Comparison of ENCODE assay signal across 8 cellular contexts in genomic region chr2:111390605-111391004, GRCh38.
DNase-seq lines count a peak whose midpoint lies in the region; ATAC-seq, FAIRE-seq and TF ChIP-seq lines count a peak whose summit lies in the region.
"Not testable (repeated sequence)": the region's sequence is repeated elsewhere in the genome, so short reads cannot be mapped to it uniquely, and the experiment has no call there.

No MANE protein-coding gene starts in this region.

- H2AK5ac ChIP-seq in IMR-90 (ENCODE audit: low read depth, low read length); H1 (ENCODE audit: low read depth, low read length): not testable (repeated sequence)

- not testable (repeated sequence) for H3K14ac ChIP-seq in IMR-90 (replicated peaks; ENCODE audit: low read depth, low read length); H1 (ENCODE audit: insufficient read length)

- not testable (repeated sequence) for H3K27me3 ChIP-seq in IMR-90 (ENCODE audit: control insufficient read depth, insufficient read depth, low read length); H1 (replicated peaks in 1 of 4; ENCODE audit: control insufficient read depth in 3 of 4, extremely low read depth in 1 of 4, insufficient read depth in 3 of 4, low read length in 3 of 4); gastrocnemius medialis

- H3K4me3 ChIP-seq in AG09309 (ENCODE audit: control insufficient read depth, low read depth, low read length); IMR-90 (ENCODE audit: insufficient read depth, low read depth, low read length); H1 (ENCODE audit: extremely low read depth in 1 of 4, insufficient read depth in 2 of 4, low read depth in 3 of 4, low read length in 4 of 4); fibroblast of mammary gland (ENCODE audit: control insufficient read depth, low read depth, low read length); gastrocnemius medialis: not testable (repeated sequence)

- H2BK12ac ChIP-seq in H1 (ENCODE audit: low read depth, low read length): not testable (repeated sequence)

- H3K4me2 ChIP-seq in IMR-90 (ENCODE audit: low read depth, low read length); H1 (ENCODE audit: insufficient read depth in 1 of 2, low read depth in 2 of 2, low read length in 2 of 2): not testable (repeated sequence)

- not testable (repeated sequence) for TF ChIP-seq POLR2A in IMR-90 (IDR thresholded peaks at IDR 0.05; ENCODE audit: low read depth, low read length); H1 (IDR thresholded peaks at IDR 0.05; ENCODE audit: control extremely low read depth in 1 of 2, low read depth in 2 of 2, low read length in 2 of 2); gastrocnemius medialis (IDR thresholded peaks at IDR 0.05)

- dilution Hi-C loops in IMR-90 (cut with HindIII; ENCODE audit: low sequenced_read_pairs, unreplicated experiment): not testable (repeated sequence)

- H3K4me1 ChIP-seq in IMR-90 (ENCODE audit: control insufficient read depth, insufficient read depth, low read length); H1 (replicated peaks in 1 of 4; ENCODE audit: control insufficient read depth in 3 of 4, insufficient read depth in 4 of 4, low read length in 3 of 4); gastrocnemius medialis: not testable (repeated sequence)

- H3K18ac ChIP-seq in IMR-90 (ENCODE audit: low read depth, low read length); H1 (ENCODE audit: extremely low read depth, low read length): not testable (repeated sequence)

- not testable (repeated sequence) for TF ChIP-seq CTCF in AG09309 (IDR thresholded peaks at IDR 0.05; ENCODE audit: control insufficient read depth, insufficient read depth, low read depth, low read length, missing control alignments); IMR-90 (conservative IDR thresholded peaks at IDR 0.05; ENCODE audit: low read depth, low read length); H1 (IDR thresholded peaks at IDR 0.05; ENCODE audit: control extremely low read depth in 1 of 3, insufficient read depth in 1 of 3, low read depth in 1 of 3, low read length in 3 of 3); fibroblast of mammary gland (conservative IDR thresholded peaks at IDR 0.05; ENCODE audit: control insufficient read depth, insufficient read depth, low read depth, low read length); gastrocnemius medialis (IDR thresholded peaks at IDR 0.05 in 4 of 5, conservative IDR thresholded peaks at IDR 0.05 in 1 of 5)

- H3K27ac ChIP-seq in IMR-90 (ENCODE audit: insufficient read depth, low read length); H1 (ENCODE audit: low read depth, low read length); gastrocnemius medialis: not testable (repeated sequence)

- FAIRE-seq in GM19239 (lab: Jason Lieb, UNC) (peak; percentile 18), H1 (lab: Jason Lieb, UNC) (peak; percentile 50)

- not testable (repeated sequence) for H2AK9ac ChIP-seq in IMR-90 (replicated peaks; ENCODE audit: low read depth, low read length, poor library complexity)

- not testable (repeated sequence) for H3K23me2 ChIP-seq in H1 (ENCODE audit: low read depth, low read length)

- H2BK5ac ChIP-seq in IMR-90 (ENCODE audit: low read depth, low read length, poor library complexity, severe bottlenecking); H1 (ENCODE audit: low read depth, low read length): not testable (repeated sequence)

- not testable (repeated sequence) for H3K9me1 ChIP-seq in IMR-90 (ENCODE audit: insufficient read depth, low read length)

- BruUV-seq in IMR-90 (replicated peaks; lab: Mats Ljungman, UMichigan): not testable (repeated sequence)

- not testable (repeated sequence) for H2BK15ac ChIP-seq in IMR-90 (ENCODE audit: low read depth, low read length); H1 (ENCODE audit: low read length)

- not testable (repeated sequence) for H3K79me2 ChIP-seq in H1 (ENCODE audit: control insufficient read depth in 1 of 2, insufficient read depth in 2 of 2, low read length in 2 of 2)

- H2BK20ac ChIP-seq in IMR-90 (ENCODE audit: low read depth, low read length); H1 (ENCODE audit: low read length): not testable (repeated sequence)

- CTCF ChIA-PET in IMR-90 (lab: Yijun Ruan, JAX); H1 (lab: Charles Lee; ENCODE audit: partially characterized antibody): not testable (repeated sequence)

- in situ Hi-C loops in IMR-90 (cut with MboI; ENCODE audit: low sequenced_read_pairs); gastrocnemius medialis (cut with MboI; ENCODE audit: low sequenced_read_pairs in 4 of 4): not testable (repeated sequence)

- POLR2A ChIA-PET in IMR-90 (lab: Charles Lee; ENCODE audit: unreplicated experiment); H1 (lab: Charles Lee; ENCODE audit: partially characterized antibody): not testable (repeated sequence)

- intact Hi-C loops in IMR-90 (cut with micrococcal nuclease); gastrocnemius medialis (cut with DNase I; ENCODE audit: low total_unique reads): not testable (repeated sequence)

- not testable (repeated sequence) for H4K20me1 ChIP-seq in IMR-90 (ENCODE audit: insufficient read depth, low read length); H1 (replicated peaks in 1 of 2; ENCODE audit: control insufficient read depth in 1 of 2, insufficient read depth in 2 of 2, low read length in 2 of 2)

- not testable (repeated sequence) for H2AFZ ChIP-seq in IMR-90 (replicated peaks; ENCODE audit: low read length, poor library complexity); H1 (ENCODE audit: low read length)

- not testable (repeated sequence) for H3K9me3 ChIP-seq in IMR-90 (ENCODE audit: control insufficient read depth, insufficient read depth, low read length); H1 (ENCODE audit: insufficient read depth in 2 of 2, low read depth in 1 of 2, low read length in 1 of 2); gastrocnemius medialis

- not testable (repeated sequence) for ATAC-seq in IMR-90 (ENCODE audit: low read depth)
- ATAC-seq in gastrocnemius medialis: peak; percentile 100

- TF ChIP-seq RAD21 in IMR-90 (IDR thresholded peaks at IDR 0.05; ENCODE audit: low read length); H1 (IDR thresholded peaks at IDR 0.05 in 1 of 2, conservative IDR thresholded peaks at IDR 0.05 in 1 of 2; ENCODE audit: low read depth in 2 of 2, low read length in 2 of 2): not testable (repeated sequence)

- not testable (repeated sequence) for TF ChIP-seq EP300 in H1 (IDR thresholded peaks at IDR 0.05; ENCODE audit: borderline replicate concordance in 1 of 2, low read depth in 2 of 2, low read length in 2 of 2)

- not testable (repeated sequence) for H3K4ac ChIP-seq in IMR-90 (ENCODE audit: low read depth, low read length); H1 (replicated peaks; ENCODE audit: insufficient read length, low read depth, low read length)

- H4K5ac ChIP-seq in IMR-90 (ENCODE audit: low read depth, low read length); H1 (ENCODE audit: insufficient read length, low read depth, low read length): not testable (repeated sequence)

- not testable (repeated sequence) for H3K23ac ChIP-seq in IMR-90 (ENCODE audit: low read depth, low read length); H1 (ENCODE audit: insufficient read length)

- H4K91ac ChIP-seq in IMR-90 (ENCODE audit: insufficient read depth, low read depth, low read length); H1 (replicated peaks; ENCODE audit: insufficient read length, low read length): not testable (repeated sequence)

- H3K56ac ChIP-seq in IMR-90 (ENCODE audit: extremely low read depth, insufficient read depth, low read length); H1 (replicated peaks; ENCODE audit: insufficient read length, low read depth, low read length): not testable (repeated sequence)

- H3K79me1 ChIP-seq in IMR-90 (ENCODE audit: low read depth in 1 of 2, low read length in 2 of 2): peaks cover 3 to 17% of the 10 kb centered on the region in 2 experiments; a peak in 2 of 4 replicates
- H3K79me1 ChIP-seq in H1 (ENCODE audit: low read depth, low read length): not testable (repeated sequence)

- DNase-seq in AG09309 (ENCODE audit: low read depth): peak; percentile 0
- DNase-seq in GM19239 (ENCODE audit: insufficient read length, low spot score); H1 (ENCODE audit: low read depth in 1 of 2, low spot score in 2 of 2): not testable (repeated sequence)
- peak; percentile 28 for DNase-seq in IMR-90
- peak; percentile 5 for DNase-seq in activated CD8-positive, alpha-beta memory T cell treated with anti-CD3 and anti-CD28 coated beads for 24 hours
- DNase-seq in fibroblast of mammary gland (ENCODE audit: low read depth): peak; percentile 64
- DNase-seq in gastrocnemius medialis: peak in 1 of 2 donors; percentile 34
- DNase-seq in stromal cell of bone marrow (ENCODE audit: low read depth): peak; percentile 6

- H4K8ac ChIP-seq in IMR-90 (ENCODE audit: low read depth in 2 of 2, low read length in 2 of 2); H1 (ENCODE audit: extremely low read depth, insufficient read depth, low read length): not testable (repeated sequence)

- not testable (repeated sequence) for H3K9ac ChIP-seq in IMR-90 (ENCODE audit: low read depth, low read length); H1 (replicated peaks in 1 of 4; ENCODE audit: extremely low read depth in 1 of 4, low read depth in 3 of 4, low read length in 3 of 4)

- H3K36me3 ChIP-seq in IMR-90 (ENCODE audit: control insufficient read depth, insufficient read depth, low read length); H1 (ENCODE audit: control insufficient read depth in 2 of 4, insufficient read depth in 4 of 4, low read length in 3 of 4); gastrocnemius medialis: not testable (repeated sequence)

- not testable (repeated sequence) for H2BK120ac ChIP-seq in IMR-90 (ENCODE audit: low read depth, low read length); H1 (replicated peaks; ENCODE audit: low read depth, low read length)

- WGBS in IMR-90 (ENCODE audit: extremely low coverage in 2 of 2, insufficient read length in 1 of 2), 2 experiments: no CpG with 5 or more reads among the region's 2 CpGs
- 100% methylated on average over 1 of the region's 2 CpGs; no CpG with 5 or more reads in 1 of the 2 experiments for WGBS in H1 (ENCODE audit: extremely low coverage in 1 of 2, insufficient coverage in 1 of 2, insufficient read length in 1 of 2, insufficient replicate concordance in 2 of 2, low coverage in 1 of 2, low lambda C conversion rate in 2 of 2, missing lambda C conversion rate in 1 of 2), 2 experiments
